22 cellular contexts compared by ENCODE assay signal in the genomic region with DNA sequence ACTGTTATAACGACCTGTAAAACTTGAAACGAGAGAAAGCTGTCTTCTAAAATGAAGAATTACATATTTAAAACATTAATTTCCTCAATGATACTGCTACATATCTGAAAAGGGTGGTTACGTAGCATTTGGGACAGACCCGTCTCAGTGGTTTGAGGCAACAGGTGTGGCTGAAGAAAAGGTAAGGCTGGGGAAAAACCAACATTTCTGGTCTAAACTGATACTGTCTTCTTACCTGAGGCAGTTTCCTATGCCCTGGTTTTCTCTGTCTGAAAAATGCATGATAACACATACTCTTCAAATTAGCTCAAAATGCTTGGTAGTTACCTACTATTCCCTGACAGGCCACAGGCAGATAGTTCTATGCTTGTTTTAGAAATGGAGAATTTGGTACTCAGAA. TPM values are rescaled to one million over a fixed set of nuclear protein-coding genes. Genes with fewer than 3 reads are reported as not detected.
A peak's percentile ranks its signal among the peaks of the same experiment; 100 is the strongest.
DNase-seq lines count a peak whose midpoint lies in the region; ATAC-seq, FAIRE-seq and TF ChIP-seq lines count a peak whose summit lies in the region.
"Had no signal": no experiment of that assay in that cellular context is flagged by ENCODE, and none has a peak within 500 bp of the region (broad histone marks: within the 10 kb centered on the region; RNA-seq: fewer than 3 reads in every experiment).

No MANE protein-coding gene starts in this region.

- in situ Hi-C loops in KBM-7 (cut with MboI; ENCODE audit: low pct_unique_long_range_greater_than_20kb, low sequenced_read_pairs): no loop called here

- DNase-seq in body of pancreas (no peak), keratinocyte (ENCODE audit: low read depth, low spot score) (no peak), thyroid gland (no peak), hypothalamus (lab: John Stamatoyannopoulos, UW) (no peak), NCI-H2227 treated with DMSO at 0.1 percent for 48 hours (lab: John Stamatoyannopoulos, UW) (no peak), KBM-7 (no peak)
- DNase-seq: activated CD4-positive, CD25-positive, alpha-beta regulatory T cell treated with anti-CD3 and anti-CD28 coated beads, Interleukin-2, amount 50 U/mL, for 72 hours; activated naive CD8-positive, alpha-beta T cell treated with anti-CD3 and anti-CD28 coated beads, Interleukin-2, amount 10 ng/mL, durations not matched to agents 7 days and 5 days; central memory CD4-positive, alpha-beta T cell; DMS153; foreskin fibroblast; MG63; NCI-H1436 treated with DMSO at 0.1 percent for 48 hours; NCI-H2171 treated with DMSO at 0.1 percent for 48 hours; NCI-H82; stimulated activated CD4-positive, alpha-beta T cell treated with anti-CD3 and anti-CD28 coated beads, Interleukin-2, amount 100 ng/mL, for 48 hours; T1000 had no signal

- H3K9me3 ChIP-seq in HEK293 (ENCODE audit: control insufficient read depth, insufficient read depth, low read depth, low read length) (no peaks in the 10 kb centered on the region), body of pancreas (no peaks in the 10 kb centered on the region), keratinocyte (ENCODE audit: control insufficient read depth, low read depth, low read length) (no peaks in the 10 kb centered on the region), thyroid gland (no peaks in the 10 kb centered on the region)
- H3K9me3 ChIP-seq: MG63 had no signal

- CTCF ChIA-PET in HEK293 (lab: Yijun Ruan, JAX): interaction anchor here (1.1 to 2.6 kb wide), 2 partner anchors 9 to 51 kb away, joined by 4 to 13 read pairs; no protein-coding TSS in a partner anchor

- no peaks in the 10 kb centered on the region for H3K9me1 ChIP-seq in keratinocyte (ENCODE audit: control insufficient read depth, extremely low read depth, insufficient read depth, low read length)

- POLR2A ChIA-PET in HEK293 (lab: Yijun Ruan, JAX): no interaction called here

- ATAC-seq in body of pancreas: no peak
- ATAC-seq: activated T-helper 17 cell treated with anti-CD3 and anti-CD28 coated beads, Interleukin-2, amount 50 U/mL, for 72 hours; GM23338; left lobe of liver had no signal

- peaks cover 5 to 7% of the 10 kb centered on the region in 2 experiments for H3K36me3 ChIP-seq in HEK293 (ENCODE audit: control insufficient read depth in 2 of 2, insufficient read depth in 1 of 2, low read length in 2 of 2)
- no peaks in the 10 kb centered on the region for H3K36me3 ChIP-seq in body of pancreas (replicated peaks in 1 of 2; ENCODE audit: insufficient read depth in 1 of 2, low read depth in 2 of 2)
- no peaks in the 10 kb centered on the region for H3K36me3 ChIP-seq in keratinocyte (ENCODE audit: control insufficient read depth in 2 of 2, extremely low read depth in 1 of 2, insufficient read depth in 2 of 2, low read length in 2 of 2)
- no peaks in the 10 kb centered on the region for H3K36me3 ChIP-seq in thyroid gland
- H3K36me3 ChIP-seq: MG63 had no signal

- H3K27me3 ChIP-seq in body of pancreas (no peaks in the 10 kb centered on the region), keratinocyte (ENCODE audit: control insufficient read depth, extremely low read depth, insufficient read depth, low read length) (no peaks in the 10 kb centered on the region), thyroid gland (no peaks in the 10 kb centered on the region)
- H3K27me3 ChIP-seq: MG63 had no signal

- peak overlapping the region; percentile 78 for H3K9ac ChIP-seq in keratinocyte (ENCODE audit: control insufficient read depth, extremely low read depth, insufficient read depth, low read length)

- no peak overlapping the region for H3K27ac ChIP-seq in HEK293 (ENCODE audit: extremely low read depth, low read depth, low read length)
- H3K27ac ChIP-seq in body of pancreas: peak overlapping the region in 3 of 4 donors; percentile 22 to 57 (median 50)
- H3K27ac ChIP-seq in keratinocyte (ENCODE audit: control insufficient read depth, insufficient read depth, low read length): peak overlapping the region; percentile 79
- H3K27ac ChIP-seq in thyroid gland: peak overlapping the region; percentile 61 to 82 (median 70)
- H3K27ac ChIP-seq: C4-2B had no signal

- dilution Hi-C loops in keratinocyte (cut with MboI; ENCODE audit: extremely low pct_ligation_motif_present, low sequenced_read_pairs): no loop called here

- no peak for FAIRE-seq in keratinocyte (lab: Jason Lieb, UNC)

- H3K4me3 ChIP-seq in HEK293 (ENCODE audit: low read depth, low read length) (no peak overlapping the region), body of pancreas (no peak overlapping the region), keratinocyte (ENCODE audit: control insufficient read depth in 2 of 3, extremely low read depth in 1 of 3, insufficient read depth in 2 of 3, low read depth in 1 of 3, low read length in 3 of 3) (peak overlapping the region in 2 of 3 experiments; percentile 3 to 30), thyroid gland (replicated peaks in 1 of 3) (no peak overlapping the region)
- H3K4me3 ChIP-seq: GM23338, MG63 had no signal

- TF ChIP-seq CTCF in HEK293 (tag by site-specific recombination; IDR thresholded peaks at IDR 0.05) (no peak), body of pancreas (IDR thresholded peaks at IDR 0.05) (no peak), keratinocyte (optimal IDR thresholded peaks at IDR 0.05 in 1 of 3, IDR thresholded peaks at IDR 0.05 in 1 of 3, conservative IDR thresholded peaks at IDR 0.05 in 1 of 3; ENCODE audit: extremely low read depth in 1 of 3, insufficient read depth in 2 of 3, low read length in 3 of 3) (no peak), thyroid gland (IDR thresholded peaks at IDR 0.05) (no peak)

- peaks cover 56% of the 10 kb centered on the region for H3K79me2 ChIP-seq in keratinocyte (ENCODE audit: control insufficient read depth, insufficient read depth, low read length)

- peaks cover 11% of the 10 kb centered on the region for H3K4me1 ChIP-seq in HEK293 (ENCODE audit: control insufficient read depth, insufficient read depth, low read length)
- peaks cover 26% of the 10 kb centered on the region for H3K4me1 ChIP-seq in body of pancreas
- peaks cover 36% of the 10 kb centered on the region for H3K4me1 ChIP-seq in keratinocyte (ENCODE audit: control insufficient read depth, extremely low read depth, insufficient read depth, low read length)
- peaks cover 9 to 13% of the 10 kb centered on the region in 2 donors for H3K4me1 ChIP-seq in thyroid gland

- H2AFZ ChIP-seq in keratinocyte (ENCODE audit: control insufficient read depth, low read length): no peak overlapping the region
- H2AFZ ChIP-seq: GM23338 had no signal

- intact Hi-C loops in body of pancreas (cut with DNase I): no loop called here
- intact Hi-C loops in thyroid gland (cut with DNase I): no loop called here

- H4K20me1 ChIP-seq in keratinocyte (ENCODE audit: control insufficient read depth, extremely low read depth, insufficient read depth, low read length): no peaks in the 10 kb centered on the region

- 20 to 32% methylated on average over 4 of the region's 4 CpGs for WGBS in body of pancreas, 2 donors
- WGBS in thyroid gland, 2 donors: 77 to 80% methylated on average over 4 of the region's 4 CpGs

- TF ChIP-seq POLR2A in body of pancreas (IDR thresholded peaks at IDR 0.05): no peak
- TF ChIP-seq POLR2A in thyroid gland (IDR thresholded peaks at IDR 0.05): no peak

- H3K4me2 ChIP-seq in keratinocyte (ENCODE audit: control insufficient read depth, extremely low read depth, insufficient read depth, low read depth, low read length): peak overlapping the region; percentile 84
- H3K4me2 ChIP-seq: GM23338 had no signal

TF ChIP-seq in HEK293, 187 proteins besides CTCF, POLR2A, EP300 and RAD21:
- TF ChIP-seq ZIC2 (tag by site-specific recombination; IDR thresholded peaks at IDR 0.05) (no peak), YY1 (tag by site-specific recombination; IDR thresholded peaks at IDR 0.05) (no peak), RBAK (tag by site-specific recombination; IDR thresholded peaks at IDR 0.05) (no peak), SCRT1 (tag by site-specific recombination; IDR thresholded peaks at IDR 0.05; ENCODE audit: borderline replicate concordance) (peak; percentile 68; the same call in 1 of the 2 replicates), ZFP3 (tag by site-specific recombination; IDR thresholded peaks at IDR 0.05; ENCODE audit: low read depth) (no peak), ZNF792 (tag by site-specific recombination; IDR thresholded peaks at IDR 0.05) (no peak)

RNA-seq across cellular contexts. Expression of gene PLS3, which starts 30.4 kb away (rescaled TPM):
- total RNA-seq in body of pancreas: 10 to 100 TPM; 34.8 to 47.5 TPM
- polyA plus RNA-seq in keratinocyte: 278 to 457 TPM (median 317 TPM) in 3 replicates
- 370 TPM for polyA plus RNA-seq in keratinocyte (2011; ENCODE audit: low read depth)
- 248 and 484 TPM in 2 replicates for polyA plus RNA-seq in keratinocyte (2011; cell fraction: cytosol; rRNA removed)
- 341 and 411 TPM in 2 replicates for polyA plus RNA-seq in keratinocyte (2011; cell fraction: nucleus; rRNA removed)
- polyA plus RNA-seq in keratinocyte (2012; ENCODE audit: low replicate concordance): 267 and 275 TPM in 2 replicates
- 65.0 to 439 TPM (median 288 TPM) in 3 replicates for polyA minus RNA-seq in keratinocyte
- 206 TPM for polyA minus RNA-seq in keratinocyte (2011; cell fraction: cytosol; rRNA and poly(A)+ RNA removed)
- 210 and 409 TPM in 2 replicates for polyA minus RNA-seq in keratinocyte (2011; cell fraction: nucleus; rRNA and poly(A)+ RNA removed)
- 100 to 1,000 TPM; 238 to 366 (median 300) TPM for total RNA-seq in thyroid gland

Comparison
In these comparisons a context has a peak if more than half of its experiments do, and no peak if none do; other contexts are left out.
1. H3K4me3 ChIP-seq: peak in keratinocyte (2 of 3); none in HEK293 (single experiment), body of pancreas (0 of 2) and thyroid gland (0 of 3).
2. RNA of gene PLS3, which starts 30.4 kb away (total RNA-seq): 238 to 366 TPM in thyroid gland; 34.8 to 47.5 TPM in body of pancreas; every median in the first group is over 4 times any median in the second.